23 cellular contexts compared by ENCODE assay signal in genomic region chr16:62889097-62889496, GRCh38.
"Had no signal": no experiment of that assay in that cellular context is flagged by ENCODE, and none has a peak within 500 bp of the region (broad histone marks: within the 10 kb centered on the region; RNA-seq: fewer than 3 reads in every experiment).

No MANE protein-coding gene starts in this region.

- DNase-seq: KBM-7; MV-4-11; NCI-H1048; NCI-H1105; NCI-H1417; NCI-H1436 treated with DMSO at 0.1 percent for 48 hours; NCI-H1694; NCI-H1930; NCI-H2081; NCI-H2107; NCI-H2171 treated with DMSO at 0.1 percent for 48 hours; NCI-H345; NCI-H446 treated with DMSO at 0.1 percent for 48 hours; NCI-H510A treated with DMSO at 0.1 percent for 48 hours; NCI-H526 treated with DMSO at 0.1 percent for 48 hours; NCI-H748 treated with DMSO at 0.1 percent for 48 hours; NK-92 treated with Interleukin-12 subunit alpha and Interleukin-12 subunit beta, amount 100 ng/mL, for 24 hours; OCI-M1; PC-9; Peyer's patch; Right ventricle myocardium superior; RPMI8226; SIG-M5 had no signal
